Comparison of ENCODE assay signal across 1 cellular context in genomic region chr1:209747580-209748262, GRCh38.
TF ChIP-seq lines count a peak whose summit lies in the region.

No MANE protein-coding gene starts in this region.

TF ChIP-seq in HCT116, 20 proteins besides CTCF, POLR2A, EP300 and RAD21 (continued from another document):
- TF ChIP-seq CBX3 (IDR thresholded peaks at IDR 0.05; ENCODE audit: low read depth) (peak; percentile 93), POLR2AphosphoS5 (IDR thresholded peaks at IDR 0.05; ENCODE audit: low read depth, low read length) (peak; percentile 49), EGR1 (IDR thresholded peaks at IDR 0.05; ENCODE audit: low read depth) (no peak), EZH2 (IDR thresholded peaks at IDR 0.05) (no peak), TCF7L2 (IDR thresholded peaks at IDR 0.05; ENCODE audit: borderline replicate concordance, extremely low read depth, insufficient read depth, insufficient read length) (no peak), MAX (IDR thresholded peaks at IDR 0.05) (peak; percentile 94), ELF1 (IDR thresholded peaks at IDR 0.05; ENCODE audit: borderline replicate concordance, low read depth) (no peak), REST (IDR thresholded peaks at IDR 0.05; ENCODE audit: low read depth) (no peak), YY1 (IDR thresholded peaks at IDR 0.05; ENCODE audit: extremely low read depth, insufficient replicate concordance, low read depth, low read length) (peak; percentile 74), ZFX (IDR thresholded peaks at IDR 0.05) (no peak), ZNF274 (IDR thresholded peaks at IDR 0.05; ENCODE audit: low read depth, low read length) (no peak), SIN3A (IDR thresholded peaks at IDR 0.05; ENCODE audit: low read depth) (no peak), JUND (IDR thresholded peaks at IDR 0.05) (peak; percentile 91), SRF (IDR thresholded peaks at IDR 0.05; ENCODE audit: low read depth) (no peak), SP1 (IDR thresholded peaks at IDR 0.05; ENCODE audit: low read depth) (peak; percentile 82), EZH2phosphoT487 (IDR thresholded peaks at IDR 0.05; ENCODE audit: borderline replicate concordance) (no peak)
